ENCODE assay signal across 39 cellular contexts in the genomic region with DNA sequence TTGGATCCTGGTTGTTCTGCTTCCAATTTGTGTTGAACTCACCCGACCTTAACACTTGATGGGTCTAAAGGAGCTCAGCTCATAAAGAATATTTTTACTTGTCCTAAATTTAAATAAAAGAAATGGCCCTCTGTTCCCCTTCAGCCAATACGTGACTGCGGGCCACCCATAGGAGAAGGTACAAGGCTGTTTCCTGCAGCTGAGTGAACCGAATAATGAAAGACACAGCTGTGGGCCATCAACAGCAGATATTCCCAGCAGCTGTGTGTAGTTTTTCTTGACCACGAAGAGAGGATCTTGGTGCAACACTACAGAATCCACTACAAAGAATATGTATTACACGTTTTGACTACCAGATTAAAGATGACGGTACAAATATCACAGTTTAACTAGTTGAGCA.
"Had no signal": no experiment of that assay in that cellular context is flagged by ENCODE, and none has a peak within 500 bp of the region (broad histone marks: within the 10 kb centered on the region; RNA-seq: fewer than 3 reads in every experiment).

No MANE protein-coding gene starts in this region.

- H3K27me3 ChIP-seq: ascending aorta, cardiac muscle cell had no signal

- H3K4me3 Mint-ChIP-seq: activated CD4-positive, alpha-beta memory T cell treated with anti-CD3 and anti-CD28 coated beads, Interleukin-2, amount 10 ng/mL, durations not matched to agents 7 days and 5 days; activated CD4-positive, alpha-beta T cell treated with anti-CD3 and anti-CD28 coated beads for 36 hours; activated CD4-positive, alpha-beta T cell treated with anti-CD3 and anti-CD28 coated beads, Interleukin-2, amount 10 ng/mL, durations not matched to agents 7 days and 5 days; activated CD8-positive, alpha-beta memory T cell treated with anti-CD3 and anti-CD28 coated beads, Interleukin-2, amount 10 ng/mL, durations not matched to agents 7 days and 5 days; activated CD8-positive, alpha-beta T cell treated with anti-CD3 and anti-CD28 coated beads, Interleukin-2, amount 10 ng/mL, durations not matched to agents 7 days and 5 days; activated naive CD4-positive, alpha-beta T cell treated with anti-CD3 and anti-CD28 coated beads, Interleukin-2, amount 10 ng/mL, durations not matched to agents 7 days and 5 days; activated naive CD4-positive, alpha-beta T cell treated with anti-CD3 and anti-CD28 coated beads, Interleukin-2, amount 50 U/mL, for 24 hours; activated naive CD8-positive, alpha-beta T cell; activated naive CD8-positive, alpha-beta T cell treated with anti-CD3 and anti-CD28 coated beads, Interleukin-2, amount 10 ng/mL, durations not matched to agents 7 days and 5 days; activated naive CD8-positive, alpha-beta T cell treated with anti-CD3 and anti-CD28 coated beads, Interleukin-2, amount 50 U/mL, for 24 hours; activated T-cell treated with anti-CD3 and anti-CD28 coated beads, Interleukin-2, amount 50 U/mL, for 24 hours; brain; central memory CD8-positive, alpha-beta T cell; T-helper 1 cell treated with Interleukin-12 subunit alpha and Interleukin-12 subunit beta and Interleukin-4 antibody, amounts not matched to agents 30 μg/mL and 1 μg/mL, for 36 hours; T-helper 2 cell treated with Interferon-gamma antibody and Interleukin-4, amounts not matched to agents 5 μg/mL and 100 μg/mL, for 36 hours; WTC11 had no signal

- H3K36me3 Mint-ChIP-seq: activated CD8-positive, alpha-beta memory T cell treated with anti-CD3 and anti-CD28 coated beads, Interleukin-2, amount 10 ng/mL, durations not matched to agents 7 days and 5 days; activated naive CD4-positive, alpha-beta T cell treated with anti-CD3 and anti-CD28 coated beads, Interleukin-2, amount 10 ng/mL, durations not matched to agents 7 days and 5 days; activated naive CD4-positive, alpha-beta T cell treated with anti-CD3 and anti-CD28 coated beads, Interleukin-2, amount 50 U/mL, for 24 hours; activated naive CD8-positive, alpha-beta T cell; activated naive CD8-positive, alpha-beta T cell treated with anti-CD3 and anti-CD28 coated beads, Interleukin-2, amount 10 ng/mL, durations not matched to agents 7 days and 5 days had no signal

- H3K27ac ChIP-seq: ascending aorta, cardiac muscle cell, VCaP had no signal

- H3K4me1 ChIP-seq: ascending aorta had no signal

- ATAC-seq: activated CD4-positive, alpha-beta T cell treated with anti-CD3 and anti-CD28 coated beads for 36 hours; activated CD4-positive, CD25-positive, alpha-beta regulatory T cell treated with anti-CD3 and anti-CD28 coated beads, Interleukin-2, amount 50 U/mL, for 24 hours; activated CD8-positive, alpha-beta memory T cell treated with anti-CD3 and anti-CD28 coated beads, Interleukin-2, amount 10 ng/mL, durations not matched to agents 7 days and 5 days; activated CD8-positive, alpha-beta T cell treated with anti-CD3 and anti-CD28 coated beads, Interleukin-2, amount 10 ng/mL, durations not matched to agents 7 days and 5 days; activated naive CD8-positive, alpha-beta T cell treated with anti-CD3 and anti-CD28 coated beads, Interleukin-2, amount 50 U/mL, for 24 hours; WTC11 had no signal

- H3K4me3 ChIP-seq: ascending aorta, cardiac muscle cell had no signal

- FAIRE-seq: bronchial epithelial cell, TTC549 had no signal

- H3K4me1 Mint-ChIP-seq: activated CD4-positive, alpha-beta memory T cell treated with anti-CD3 and anti-CD28 coated beads, Interleukin-2, amount 10 ng/mL, durations not matched to agents 7 days and 5 days; activated CD4-positive, alpha-beta T cell treated with anti-CD3 and anti-CD28 coated beads for 36 hours; activated CD4-positive, alpha-beta T cell treated with anti-CD3 and anti-CD28 coated beads, Interleukin-2, amount 10 ng/mL, durations not matched to agents 7 days and 5 days; activated CD8-positive, alpha-beta memory T cell treated with anti-CD3 and anti-CD28 coated beads, Interleukin-2, amount 10 ng/mL, durations not matched to agents 7 days and 5 days; activated naive CD4-positive, alpha-beta T cell treated with anti-CD3 and anti-CD28 coated beads, Interleukin-2, amount 10 ng/mL, durations not matched to agents 7 days and 5 days; activated naive CD4-positive, alpha-beta T cell treated with anti-CD3 and anti-CD28 coated beads, Interleukin-2, amount 50 U/mL, for 24 hours; activated naive CD8-positive, alpha-beta T cell treated with anti-CD3 and anti-CD28 coated beads, Interleukin-2, amount 10 ng/mL, durations not matched to agents 7 days and 5 days; activated naive CD8-positive, alpha-beta T cell treated with anti-CD3 and anti-CD28 coated beads, Interleukin-2, amount 50 U/mL, for 24 hours; brain; central memory CD8-positive, alpha-beta T cell; WTC11 had no signal

- H3K27me3 Mint-ChIP-seq: activated CD4-positive, alpha-beta memory T cell treated with anti-CD3 and anti-CD28 coated beads, Interleukin-2, amount 10 ng/mL, durations not matched to agents 7 days and 5 days; activated CD4-positive, alpha-beta T cell treated with anti-CD3 and anti-CD28 coated beads for 36 hours; activated CD4-positive, alpha-beta T cell treated with anti-CD3 and anti-CD28 coated beads, Interleukin-2, amount 10 ng/mL, durations not matched to agents 7 days and 5 days; activated CD8-positive, alpha-beta memory T cell treated with anti-CD3 and anti-CD28 coated beads, Interleukin-2, amount 10 ng/mL, durations not matched to agents 7 days and 5 days; activated naive CD4-positive, alpha-beta T cell treated with anti-CD3 and anti-CD28 coated beads, Interleukin-2, amount 10 ng/mL, durations not matched to agents 7 days and 5 days; activated naive CD4-positive, alpha-beta T cell treated with anti-CD3 and anti-CD28 coated beads, Interleukin-2, amount 50 U/mL, for 24 hours; activated naive CD8-positive, alpha-beta T cell; activated naive CD8-positive, alpha-beta T cell treated with anti-CD3 and anti-CD28 coated beads, Interleukin-2, amount 10 ng/mL, durations not matched to agents 7 days and 5 days; activated naive CD8-positive, alpha-beta T cell treated with anti-CD3 and anti-CD28 coated beads, Interleukin-2, amount 50 U/mL, for 24 hours; activated T-cell treated with anti-CD3 and anti-CD28 coated beads, Interleukin-2, amount 50 U/mL, for 24 hours; brain; central memory CD8-positive, alpha-beta T cell had no signal

- H3K36me3 ChIP-seq: ascending aorta, cardiac muscle cell had no signal

- H3K27ac Mint-ChIP-seq: activated CD4-positive, alpha-beta memory T cell treated with anti-CD3 and anti-CD28 coated beads, Interleukin-2, amount 10 ng/mL, durations not matched to agents 7 days and 5 days; activated CD4-positive, alpha-beta T cell treated with anti-CD3 and anti-CD28 coated beads for 36 hours; activated CD4-positive, alpha-beta T cell treated with anti-CD3 and anti-CD28 coated beads, Interleukin-2, amount 10 ng/mL, durations not matched to agents 7 days and 5 days; activated CD8-positive, alpha-beta memory T cell treated with anti-CD3 and anti-CD28 coated beads, Interleukin-2, amount 10 ng/mL, durations not matched to agents 7 days and 5 days; activated CD8-positive, alpha-beta T cell treated with anti-CD3 and anti-CD28 coated beads, Interleukin-2, amount 10 ng/mL, durations not matched to agents 7 days and 5 days; activated naive CD4-positive, alpha-beta T cell treated with anti-CD3 and anti-CD28 coated beads, Interleukin-2, amount 10 ng/mL, durations not matched to agents 7 days and 5 days; activated naive CD4-positive, alpha-beta T cell treated with anti-CD3 and anti-CD28 coated beads, Interleukin-2, amount 50 U/mL, for 24 hours; activated naive CD8-positive, alpha-beta T cell; activated naive CD8-positive, alpha-beta T cell treated with anti-CD3 and anti-CD28 coated beads, Interleukin-2, amount 10 ng/mL, durations not matched to agents 7 days and 5 days; activated naive CD8-positive, alpha-beta T cell treated with anti-CD3 and anti-CD28 coated beads, Interleukin-2, amount 50 U/mL, for 24 hours; activated T-cell treated with anti-CD3 and anti-CD28 coated beads, Interleukin-2, amount 50 U/mL, for 24 hours; activated T-helper 2 cell treated with anti-CD3 and anti-CD28 coated beads, Interferon-gamma antibody, Interleukin-2, Interleukin-4, amounts not matched to agents 10 μg/mL and 5 μg/mL and 100 μg/mL, durations not matched to agents 14 hours and 24 hours and 36 hours; brain; T-helper 1 cell treated with Interleukin-12 subunit alpha and Interleukin-12 subunit beta and Interleukin-4 antibody, amounts not matched to agents 30 μg/mL and 1 μg/mL, for 36 hours; T-helper 2 cell treated with Interferon-gamma antibody and Interleukin-4, amounts not matched to agents 5 μg/mL and 100 μg/mL, for 36 hours; WTC11 had no signal

- DNase-seq: activated CD4-positive, alpha-beta memory T cell treated with anti-CD3 and anti-CD28 coated beads, Interleukin-2, amount 10 ng/mL, durations not matched to agents 7 days and 5 days; activated CD4-positive, alpha-beta T cell treated with anti-CD3 and anti-CD28 coated beads for 1 hour; activated CD4-positive, alpha-beta T cell treated with anti-CD3 and anti-CD28 coated beads for 36 hours; activated CD4-positive, alpha-beta T cell treated with anti-CD3 and anti-CD28 coated beads for 48 hours; activated CD4-positive, alpha-beta T cell treated with anti-CD3 and anti-CD28 coated beads, Interleukin-2, amount 10 ng/mL, durations not matched to agents 7 days and 5 days; activated CD4-positive, alpha-beta T cell treated with anti-CD3 and anti-CD28 coated beads, Interleukin-2, amount 50 U/mL, for 48 hours; activated CD4-positive, CD25-positive, alpha-beta regulatory T cell; activated CD8-positive, alpha-beta memory T cell treated with anti-CD3 and anti-CD28 coated beads for 24 hours; activated CD8-positive, alpha-beta memory T cell treated with anti-CD3 and anti-CD28 coated beads, Interleukin-2, amount 10 ng/mL, durations not matched to agents 7 days and 5 days; activated CD8-positive, alpha-beta memory T cell treated with anti-CD3 and anti-CD28 coated beads, Interleukin-2, amount 50 U/mL, for 48 hours; activated CD8-positive, alpha-beta T cell treated with anti-CD3 and anti-CD28 coated beads, Interleukin-2, amount 10 ng/mL, durations not matched to agents 7 days and 5 days; activated effector memory CD4-positive, alpha-beta T cell treated with Interleukin-2 at 50 U/mL for 16 hours; activated gamma-delta T cell; activated naive CD4-positive, alpha-beta T cell treated with anti-CD3 and anti-CD28 coated beads, Interleukin-2, amount 10 ng/mL, durations not matched to agents 7 days and 5 days; activated naive CD4-positive, alpha-beta T cell treated with Interleukin-2 at 50 U/mL for 16 hours; activated naive CD8-positive, alpha-beta T cell treated with anti-CD3 and anti-CD28 coated beads, Interleukin-2, amount 10 ng/mL, durations not matched to agents 7 days and 5 days; activated naive CD8-positive, alpha-beta T cell treated with anti-CD3 and anti-CD28 coated beads, Interleukin-2, amount 50 U/mL, for 24 hours; activated T-cell treated with anti-CD3 and anti-CD28 coated beads, Interleukin-2, amount 50 U/mL, for 24 hours; activated T-cell treated with anti-CD3 and anti-CD28 coated beads, Interleukin-2, amount 50 U/mL, for 48 hours; amygdala; anterior cingulate cortex; caudate nucleus; cerebellar nuclear complex; T-helper 2 cell; T-helper 9 cell had no signal
